26 cellular contexts compared by ENCODE assay signal in genomic region chr10:131252586-131253276, GRCh38. TPM values are rescaled to one million over a fixed set of nuclear protein-coding genes. Genes with fewer than 3 reads are reported as not detected.
"Had no signal": no experiment of that assay in that cellular context is flagged by ENCODE, and none has a peak within 500 bp of the region (broad histone marks: within the 10 kb centered on the region; RNA-seq: fewer than 3 reads in every experiment).

No MANE protein-coding gene starts in this region.

- H3K9me3 Mint-ChIP-seq: activated B cell treated with CpG ODN at 0.5 μM for 24 hours; activated naive CD4-positive, alpha-beta T cell treated with anti-CD3 and anti-CD28 coated beads for 36 hours; activated naive CD8-positive, alpha-beta T cell treated with anti-CD3 and anti-CD28 coated beads, Interleukin-2, amount 10 ng/mL, durations not matched to agents 7 days and 5 days; activated T-cell treated with anti-CD3 and anti-CD28 coated beads, Interleukin-2, amount 50 U/mL, for 72 hours; memory B cell had no signal

- H3K36me3 Mint-ChIP-seq: activated naive CD8-positive, alpha-beta T cell treated with anti-CD3 and anti-CD28 coated beads, Interleukin-2, amount 10 ng/mL, durations not matched to agents 7 days and 5 days; memory B cell had no signal

- H3K27me3 ChIP-seq: colonic mucosa, thyroid gland had no signal

- H3K4me1 Mint-ChIP-seq: activated B cell treated with CpG ODN at 0.5 μM for 24 hours; activated CD4-positive, alpha-beta T cell treated with anti-CD3 and anti-CD28 coated beads for 36 hours; activated naive CD8-positive, alpha-beta T cell treated with anti-CD3 and anti-CD28 coated beads, Interleukin-2, amount 10 ng/mL, durations not matched to agents 7 days and 5 days; memory B cell; T-helper 17 cell had no signal

- H3K4me3 ChIP-seq: colonic mucosa, dorsolateral prefrontal cortex, esophagus muscularis mucosa, thyroid gland had no signal

- H3K4me3 Mint-ChIP-seq: activated B cell treated with CpG ODN at 0.5 μM for 24 hours; activated CD4-positive, alpha-beta T cell treated with anti-CD3 and anti-CD28 coated beads for 36 hours; activated naive CD4-positive, alpha-beta T cell treated with anti-CD3 and anti-CD28 coated beads for 36 hours; activated naive CD8-positive, alpha-beta T cell treated with anti-CD3 and anti-CD28 coated beads, Interleukin-2, amount 10 ng/mL, durations not matched to agents 7 days and 5 days; activated T-cell treated with anti-CD3 and anti-CD28 coated beads, Interleukin-2, amount 50 U/mL, for 72 hours; effector memory CD8-positive, alpha-beta T cell; memory B cell; T-helper 17 cell had no signal

- ATAC-seq: activated CD4-positive, alpha-beta T cell treated with anti-CD3 and anti-CD28 coated beads for 36 hours; activated T-cell treated with anti-CD3 and anti-CD28 coated beads, Interleukin-2, amount 50 U/mL, for 72 hours; effector memory CD8-positive, alpha-beta T cell; left ventricle myocardium superior; sciatic nerve; stimulated activated naive CD8-positive, alpha-beta T cell treated with anti-CD3 and anti-CD28 coated beads, Interleukin-15, Interleukin-2, amounts not matched to agents 100 U/mL and 50 U/mL, for 24 hours; T-helper 17 cell had no signal

- H3K4me1 ChIP-seq: colonic mucosa, esophagus muscularis mucosa had no signal

- H3K36me3 ChIP-seq: colonic mucosa, esophagus muscularis mucosa, thyroid gland had no signal

- H3K27ac ChIP-seq: colonic mucosa, dorsolateral prefrontal cortex, esophagus muscularis mucosa, thyroid gland had no signal

- H3K27ac Mint-ChIP-seq: activated B cell treated with CpG ODN at 0.5 μM for 24 hours; activated CD4-positive, alpha-beta T cell treated with anti-CD3 and anti-CD28 coated beads for 36 hours; activated naive CD4-positive, alpha-beta T cell treated with anti-CD3 and anti-CD28 coated beads for 36 hours; activated naive CD8-positive, alpha-beta T cell treated with anti-CD3 and anti-CD28 coated beads, Interleukin-2, amount 10 ng/mL, durations not matched to agents 7 days and 5 days; activated T-cell treated with anti-CD3 and anti-CD28 coated beads, Interleukin-2, amount 50 U/mL, for 72 hours; effector memory CD8-positive, alpha-beta T cell; memory B cell; T-helper 17 cell had no signal

- H3K27me3 Mint-ChIP-seq: activated B cell treated with CpG ODN at 0.5 μM for 24 hours; effector memory CD8-positive, alpha-beta T cell; memory B cell had no signal

- DNase-seq: activated B cell treated with CpG ODN at 0.5 μM for 24 hours; activated CD4-positive, alpha-beta T cell treated with anti-CD3 and anti-CD28 coated beads for 36 hours; activated CD4-positive, alpha-beta T cell treated with anti-CD3 and anti-CD28 coated beads, Interleukin-2, amount 50 U/mL, for 48 hours; activated effector memory CD4-positive, alpha-beta T cell treated with Interleukin-2 at 50 U/mL for 16 hours; activated naive CD4-positive, alpha-beta T cell treated with anti-CD3 and anti-CD28 coated beads for 36 hours; activated naive CD8-positive, alpha-beta T cell treated with anti-CD3 and anti-CD28 coated beads, Interleukin-2, amount 10 ng/mL, durations not matched to agents 7 days and 5 days; activated T-cell treated with anti-CD3 and anti-CD28 coated beads, Interleukin-2, amount 50 U/mL, for 72 hours; amniotic stem cell; colonic mucosa; effector memory CD8-positive, alpha-beta T cell; hippocampal formation; left ventricle myocardium superior; occipital lobe; stimulated activated CD4-positive, alpha-beta T cell treated with anti-CD3 and anti-CD28 coated beads, Interleukin-4, amount 100 ng/mL, for 1 hour; stimulated activated naive CD8-positive, alpha-beta T cell treated with anti-CD3 and anti-CD28 coated beads, Interleukin-15, Interleukin-2, amounts not matched to agents 100 U/mL and 50 U/mL, for 24 hours; T-helper 17 cell; thyroid gland had no signal

- H3K9me3 ChIP-seq: colonic mucosa, esophagus muscularis mucosa, thyroid gland had no signal

RNA-seq across cellular contexts. Expression of gene TCERG1L, which starts 58.8 kb away (rescaled TPM):
- total RNA-seq: activated B cell treated with CpG ODN at 0.5 μM for 24 hours, bronchial epithelial cell, colonic mucosa, endothelial cell of umbilical vein, esophagus muscularis mucosa, left ventricle myocardium superior, myocyte, renal cortical epithelial cell, subcutaneous adipose tissue, T-helper 17 cell had no signal
